ENCODE assay signal across 18 cellular contexts in genomic region chr10:77619964-77620703, GRCh38. TPM values are rescaled to one million over a fixed set of nuclear protein-coding genes. Genes with fewer than 3 reads are reported as not detected.
A peak's percentile ranks its signal among the peaks of the same experiment; 100 is the strongest.
DNase-seq lines count a peak whose midpoint lies in the region; ATAC-seq, FAIRE-seq and TF ChIP-seq lines count a peak whose summit lies in the region.
"Had no signal": no experiment of that assay in that cellular context is flagged by ENCODE, and none has a peak within 500 bp of the region (broad histone marks: within the 10 kb centered on the region; RNA-seq: fewer than 3 reads in every experiment).

No MANE protein-coding gene starts in this region.

- TF ChIP-seq CTCF in pancreas (IDR thresholded peaks at IDR 0.05) = no peak

- peak in 3 of 4 donors; percentile 22 to 72 (median 50) for ATAC-seq in pancreas
- no peak for ATAC-seq in GM21360 (IDR thresholded peaks at IDR 0.05; ENCODE audit: unreplicated experiment)
- ATAC-seq: activated CD8-positive, alpha-beta memory T cell treated with anti-CD3 and anti-CD28 coated beads, Interleukin-2, amount 10 ng/mL, durations not matched to agents 7 days and 5 days had no signal

- DNase-seq in MV-4-11 (lab: John Stamatoyannopoulos, UW) (peak; percentile 69), caudate nucleus (lab: John Stamatoyannopoulos, UW) (no peak), pancreas (no peak), GOT3 (lab: John Stamatoyannopoulos, UW) (no peak), SHP77 (lab: John Stamatoyannopoulos, UW) (no peak)
- DNase-seq: activated CD4-positive, alpha-beta T cell treated with anti-CD3 and anti-CD28 coated beads, Interleukin-2, amount 10 ng/mL, durations not matched to agents 24 days and 14 days; activated CD8-positive, alpha-beta memory T cell treated with anti-CD3 and anti-CD28 coated beads, Interleukin-2, amount 10 ng/mL, durations not matched to agents 7 days and 5 days; CD4-positive, alpha-beta memory T cell; endodermal cell; mesenchymal stem cell; NCI-H1436; NCI-H82; Peyer's patch; uterus had no signal

- no peak for FAIRE-seq in pancreas (lab: Jason Lieb, UNC)

- H3K4me3 ChIP-seq in BLaER1 treated with 17β-estradiol and CSF1 and Interleukin-3, amounts not matched to agents 10 nM and 100 nM = no peak overlapping the region
- H3K4me3 ChIP-seq in pancreas = no peak overlapping the region
- H3K4me3 ChIP-seq: GM23248, Peyer's patch, uterus had no signal

- 82 to 88% methylated on average over 13 of the region's 13 CpGs for WGBS in pancreas, 2 donors

- intact Hi-C loops in pancreas (cut with DNase I) = no loop called here

- H3K9me3 ChIP-seq in BLaER1 treated with 17β-estradiol and CSF1 and Interleukin-3, amounts not matched to agents 10 nM and 100 nM (replicated peaks in 1 of 11) = no peaks in the 10 kb centered on the region
- no peaks in the 10 kb centered on the region for H3K9me3 ChIP-seq in pancreas
- H3K9me3 ChIP-seq: Peyer's patch, uterus had no signal

- peak overlapping the region in 1 of 11 experiments; percentile 21; a peak in 1 of 22 replicates for H3K9ac ChIP-seq in BLaER1 treated with 17β-estradiol and CSF1 and Interleukin-3, amounts not matched to agents 10 nM and 100 nM
- H3K9ac ChIP-seq: GM23248 had no signal

- H3K4me2 ChIP-seq in BLaER1 treated with 17β-estradiol and CSF1 and Interleukin-3, amounts not matched to agents 10 nM and 100 nM = peak overlapping the region; percentile 28 to 75 (median 68)

- no peaks in the 10 kb centered on the region for H3K27me3 ChIP-seq in BLaER1 treated with 17β-estradiol and CSF1 and Interleukin-3, amounts not matched to agents 10 nM and 100 nM
- no peaks in the 10 kb centered on the region for H3K27me3 ChIP-seq in pancreas
- H3K27me3 ChIP-seq: Peyer's patch, uterus had no signal

- H3K4me1 ChIP-seq in BLaER1 treated with 17β-estradiol and CSF1 and Interleukin-3, amounts not matched to agents 10 nM and 100 nM = peaks cover 48 to 61% (median 54%) of the 10 kb centered on the region in 10 experiments
- H3K4me1 ChIP-seq in pancreas = no peaks in the 10 kb centered on the region

- H4K20me1 ChIP-seq in BLaER1 treated with 17β-estradiol and CSF1 and Interleukin-3, amounts not matched to agents 10 nM and 100 nM = peaks cover 0 to 82% (median 0%) of the 10 kb centered on the region in 11 experiments; a peak in 2 of 22 replicates

- no peak overlapping the region for H3K27ac ChIP-seq in BLaER1 treated with 17β-estradiol and CSF1 and Interleukin-3, amounts not matched to agents 10 nM and 100 nM
- peak overlapping the region; percentile 77 for H3K27ac ChIP-seq in caudate nucleus (ENCODE audit: low read depth, low read length)
- no peak overlapping the region for H3K27ac ChIP-seq in pancreas
- H3K27ac ChIP-seq: GM23248, Peyer's patch, uterus had no signal

- no peaks in the 10 kb centered on the region; a peak in 1 of 22 replicates for H3K36me3 ChIP-seq in BLaER1 treated with 17β-estradiol and CSF1 and Interleukin-3, amounts not matched to agents 10 nM and 100 nM
- H3K36me3 ChIP-seq in pancreas = no peaks in the 10 kb centered on the region
- H3K36me3 ChIP-seq: Peyer's patch, uterus had no signal

RNA-seq across cellular contexts. Expression of gene KCNMA1, which starts 17.5 kb away (rescaled TPM):
- total RNA-seq in pancreas = 10 to 100 TPM in 1 of 6 donors, 1 to 10 TPM in 5; 3.5 to 16.1 (median 7.4) TPM
- polyA plus RNA-seq in pancreas = 10 to 100 TPM in 1 of 2 donors, 1 to 10 TPM in 1; 9.6 to 19.4 TPM
- total RNA-seq: activated CD4-positive, alpha-beta T cell treated with anti-CD3 and anti-CD28 coated beads, Interleukin-2, amount 10 ng/mL, durations not matched to agents 24 days and 14 days; activated T-helper 1 cell treated with anti-CD3 and anti-CD28 coated beads, Interleukin-12 subunit alpha, Interleukin-12 subunit beta, Interleukin-2, Interleukin-4 antibody, amounts not matched to agents 30 ng/mL and 10 ng/mL and 1 ng/mL, durations not matched to agents 14 hours and 24 hours and 36 hours; CD4-positive, alpha-beta memory T cell had no signal
